ENCODE assay signal across 9 cellular contexts in the genomic region with DNA sequence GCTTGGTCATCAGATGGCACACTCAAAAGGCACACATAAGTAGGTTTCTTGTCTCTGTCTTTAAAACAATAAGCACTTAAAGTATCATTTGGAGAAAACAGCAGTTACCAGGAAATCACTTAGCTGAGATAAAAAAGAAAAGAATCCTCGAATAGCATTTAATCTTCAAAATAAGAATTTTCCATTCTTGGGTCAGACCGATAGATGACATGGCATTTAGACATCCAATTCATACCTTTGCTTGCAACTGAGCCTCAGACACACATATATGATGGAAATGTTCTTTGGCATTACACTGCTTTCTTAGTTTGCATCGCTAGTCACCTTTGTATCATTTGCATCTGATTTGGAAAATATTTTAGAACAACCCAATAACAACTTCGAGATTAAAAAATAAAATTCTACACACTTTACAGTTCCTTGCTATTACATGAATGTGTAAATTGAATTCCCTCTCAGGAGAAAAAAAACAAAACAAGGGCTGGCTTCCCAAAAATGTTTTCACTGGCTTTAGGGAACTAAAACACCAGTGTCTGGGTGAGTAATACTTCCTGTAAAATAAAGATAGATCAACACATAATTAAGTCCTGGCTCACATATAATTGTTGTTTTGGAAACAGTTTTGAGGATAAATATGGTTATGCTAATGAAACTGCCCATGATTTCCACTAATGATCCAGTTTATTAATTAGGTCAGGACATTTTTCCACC. TPM values are rescaled to one million over a fixed set of nuclear protein-coding genes. Genes with fewer than 3 reads are reported as not detected.
DNase-seq lines count a peak whose midpoint lies in the region; ATAC-seq, FAIRE-seq and TF ChIP-seq lines count a peak whose summit lies in the region.
"Had no signal": no experiment of that assay in that cellular context is flagged by ENCODE, and none has a peak within 500 bp of the region (broad histone marks: within the 10 kb centered on the region; RNA-seq: fewer than 3 reads in every experiment).

No MANE protein-coding gene starts in this region.

- FAIRE-seq in HepG2 (lab: Jason Lieb, UNC) (no peak), GM19239 (lab: Jason Lieb, UNC) (no peak)

- H3K36me3 ChIP-seq in HepG2 (replicated peaks in 1 of 2; ENCODE audit: control insufficient read depth in 1 of 2, insufficient read depth in 2 of 2, low read length in 2 of 2) (no peaks in the 10 kb centered on the region), suprapubic skin (no peaks in the 10 kb centered on the region)

- TF ChIP-seq CTCF in astrocyte of the spinal cord (IDR thresholded peaks at IDR 0.05; ENCODE audit: low read depth, low read length) (no peak), HepG2 (CRISPR knock-in tag; IDR thresholded peaks at IDR 0.05) (no peak), suprapubic skin (IDR thresholded peaks at IDR 0.05) (no peak)

- no peak overlapping the region for H3K9ac ChIP-seq in HepG2 (ENCODE audit: insufficient read depth, low read depth, low read length)

- H4K20me1 ChIP-seq in HepG2 (ENCODE audit: insufficient read depth, low read length): no peaks in the 10 kb centered on the region; the same call in 1 of the 2 replicates

- no peaks in the 10 kb centered on the region for H3K79me2 ChIP-seq in HepG2 (ENCODE audit: insufficient read depth, low read length)

- H3K27ac Mint-ChIP-seq in activated CD8-positive, alpha-beta memory T cell treated with anti-CD3 and anti-CD28 coated beads, Interleukin-2, amount 10 ng/mL, durations not matched to agents 7 days and 5 days: no peak overlapping the region
- H3K27ac Mint-ChIP-seq: CD4-positive, CD25-positive, alpha-beta regulatory T cell had no signal

- H3K27me3 ChIP-seq in HepG2 (ENCODE audit: control insufficient read depth in 1 of 2, insufficient read depth in 2 of 2, low read length in 2 of 2) (peaks cover 0 to 12% of the 10 kb centered on the region in 2 experiments; a peak in 2 of 5 replicates), suprapubic skin (no peaks in the 10 kb centered on the region)

- TF ChIP-seq POLR2A in HepG2 (IDR thresholded peaks at IDR 0.05; ENCODE audit: insufficient read depth in 1 of 2, low read depth in 2 of 2, low read length in 2 of 2) (no peak), suprapubic skin (IDR thresholded peaks at IDR 0.05) (no peak)

- in situ Hi-C loops in astrocyte of the spinal cord (cut with HindIII; ENCODE audit: low sequenced_read_pairs) (no loop called here), HepG2 (cut with HindIII; ENCODE audit: extremely low pct_ligation_motif_present, low pct_unique_long_range_greater_than_20kb) (no loop called here)

- POLR2A ChIA-PET in HepG2 (lab: Yijun Ruan, JAX): no interaction called here

- H2AFZ ChIP-seq in HepG2 (ENCODE audit: low read length): no peak overlapping the region

- no peaks in the 10 kb centered on the region for H3K9me3 ChIP-seq in HepG2 (ENCODE audit: low read length)
- no peaks in the 10 kb centered on the region for H3K9me3 ChIP-seq in suprapubic skin

- H3K4me3 Mint-ChIP-seq in activated CD8-positive, alpha-beta memory T cell treated with anti-CD3 and anti-CD28 coated beads, Interleukin-2, amount 10 ng/mL, durations not matched to agents 7 days and 5 days: peak overlapping the region; percentile 45

- H3K27me3 Mint-ChIP-seq in activated CD8-positive, alpha-beta memory T cell treated with anti-CD3 and anti-CD28 coated beads, Interleukin-2, amount 10 ng/mL, durations not matched to agents 7 days and 5 days: peaks cover 58% of the 10 kb centered on the region

- H3K27ac ChIP-seq in HepG2 (ENCODE audit: extremely low read length, insufficient read depth, low read length) (no peak overlapping the region), suprapubic skin (peak overlapping the region; percentile 95)

- H3K4me3 ChIP-seq in astrocyte of the spinal cord (ENCODE audit: low read depth, low read length): peak overlapping the region; percentile 61
- H3K4me3 ChIP-seq in HepG2 (replicated peaks in 1 of 3; ENCODE audit: insufficient read depth in 1 of 3, low read depth in 2 of 3, low read length in 3 of 3): 0 out of 6 replicates have a peak overlapping the region, but pooled peaks of 1 of the 3 experiments have one; percentile 42
- H3K4me3 ChIP-seq in suprapubic skin: peak overlapping the region; percentile 86

- WGBS in HepG2 (ENCODE audit: low lambda C conversion rate): 57% methylated on average over 4 of the region's 4 CpGs
- 39% methylated on average over 4 of the region's 4 CpGs for WGBS in suprapubic skin

- no peak for TF ChIP-seq RAD21 in HepG2 (CRISPR knock-in tag; IDR thresholded peaks at IDR 0.05)

- TF ChIP-seq EP300 in HepG2 (IDR thresholded peaks at IDR 0.05; ENCODE audit: low read depth in 2 of 2, low read length in 2 of 2): no peak
- TF ChIP-seq EP300 in HepG2 (CRISPR knock-in tag; IDR thresholded peaks at IDR 0.05; ENCODE audit: borderline replicate concordance): no peak
- no peak for TF ChIP-seq EP300 in suprapubic skin (IDR thresholded peaks at IDR 0.05)

- H3K9me3 Mint-ChIP-seq in activated CD8-positive, alpha-beta memory T cell treated with anti-CD3 and anti-CD28 coated beads, Interleukin-2, amount 10 ng/mL, durations not matched to agents 7 days and 5 days (ENCODE audit: low read depth): no peaks in the 10 kb centered on the region

- peak overlapping the region; percentile 60 for H3K4me2 ChIP-seq in HepG2 (ENCODE audit: low read depth, low read length)

- no peak for DNase-seq in activated CD8-positive, alpha-beta memory T cell treated with anti-CD3 and anti-CD28 coated beads, Interleukin-2, amount 10 ng/mL, durations not matched to agents 7 days and 5 days
- DNase-seq in activated CD8-positive, alpha-beta memory T cell treated with anti-CD3 and anti-CD28 coated beads for 24 hours: no peak
- DNase-seq in astrocyte of the spinal cord (ENCODE audit: low read depth, low spot score): peak; percentile 24
- no peak for DNase-seq in HepG2 (ENCODE audit: low spot score)
- DNase-seq in suprapubic skin (ENCODE audit: low spot score in 2 of 2): no peak
- no peak for DNase-seq in GM19239 (ENCODE audit: insufficient read length, low spot score)
- DNase-seq in AML-193 (lab: John Stamatoyannopoulos, UW): no peak
- DNase-seq: CD4-positive, CD25-positive, alpha-beta regulatory T cell had no signal

- peaks cover 16% of the 10 kb centered on the region for H3K4me1 ChIP-seq in HepG2 (ENCODE audit: insufficient read depth, low read length)
- H3K4me1 ChIP-seq in suprapubic skin: peaks cover 33% of the 10 kb centered on the region

- CTCF ChIA-PET in activated CD8-positive, alpha-beta memory T cell treated with anti-CD3 and anti-CD28 coated beads, Interleukin-2, amount 10 ng/mL, durations not matched to agents 7 days and 5 days (lab: Charles Lee): no interaction called here
- CTCF ChIA-PET in HepG2 (lab: Yijun Ruan, JAX; ENCODE audit: low intra/inter-chr PET ratio, low total read pairs): no interaction called here

- peaks cover 2% of the 10 kb centered on the region for H3K36me3 Mint-ChIP-seq in activated CD8-positive, alpha-beta memory T cell treated with anti-CD3 and anti-CD28 coated beads, Interleukin-2, amount 10 ng/mL, durations not matched to agents 7 days and 5 days
- H3K36me3 Mint-ChIP-seq: CD4-positive, CD25-positive, alpha-beta regulatory T cell had no signal

- intact Hi-C loops in HepG2 (cut with micrococcal nuclease; ENCODE audit: unreplicated experiment): loop anchor here (5.0 to 10.0 kb wide), 3 partner anchors 124 to 191 kb away; a partner anchor contains a TSS

- ATAC-seq in activated CD8-positive, alpha-beta memory T cell treated with anti-CD3 and anti-CD28 coated beads, Interleukin-2, amount 10 ng/mL, durations not matched to agents 7 days and 5 days: no peak
- ATAC-seq in HepG2 (no peak), GM18519 (IDR thresholded peaks at IDR 0.05; ENCODE audit: low FRiP score, unreplicated experiment) (no peak)

- H3K4me1 Mint-ChIP-seq in activated CD8-positive, alpha-beta memory T cell treated with anti-CD3 and anti-CD28 coated beads, Interleukin-2, amount 10 ng/mL, durations not matched to agents 7 days and 5 days: peaks cover 10% of the 10 kb centered on the region

- BruUV-seq in HepG2 (replicated peaks; lab: Mats Ljungman, UMichigan): no TSS peak

TF ChIP-seq in HepG2, 621 proteins besides CTCF, POLR2A, EP300 and RAD21 (continues in another document):
- TF ChIP-seq CBX2 (IDR thresholded peaks at IDR 0.05; ENCODE audit: low read depth, low read length) (0 out of 2 replicates have a peak, but pooled peaks have one; percentile 35), CBX2 (CRISPR knock-in tag; IDR thresholded peaks at IDR 0.05; ENCODE audit: low read depth) (no peak)

RNA-seq across cellular contexts. Expression of a gene that starts 1.3 kb away (rescaled TPM):
- total RNA-seq in activated CD8-positive, alpha-beta memory T cell treated with anti-CD3 and anti-CD28 coated beads, Interleukin-2, amount 10 ng/mL, durations not matched to agents 7 days and 5 days: under 1 TPM in 1 of 2 experiments, not detected in 1; 0.70 TPM
- total RNA-seq in HepG2 (2016; rRNA removed; fragmentation: Illumina TruSeq; extraction: Trizol) (1.2 and 2.2 TPM in 2 replicates), suprapubic skin (10 to 100 TPM; 32.3 to 55.1 (median 43.3) TPM)
- 1.1 TPM in 2 replicates for total RNA-seq in HepG2 (2016; cell fraction: cytosol; rRNA removed; fragmentation: Illumina TruSeq; extraction: Trizol; ENCODE audit: low read depth)
- 2.3 and 3.0 TPM in 2 replicates for total RNA-seq in HepG2 (2016; cell fraction: insoluble cytoplasmic fraction; rRNA removed; fragmentation: Illumina TruSeq; extraction: Trizol)
- total RNA-seq in HepG2 (2016; cell fraction: membrane; rRNA removed; fragmentation: Illumina TruSeq; extraction: Trizol): 1.4 TPM in 2 replicates
- 2.8 and 3.1 TPM in 2 replicates for total RNA-seq in HepG2 (2016; cell fraction: nucleus; rRNA removed; fragmentation: Illumina TruSeq; extraction: Trizol)
- 1.9 and 2.4 TPM in 2 replicates for polyA plus RNA-seq in HepG2 (2011; rRNA removed)
- polyA plus RNA-seq in HepG2 (2011; cell fraction: cytosol; rRNA removed): 0.67 and 0.81 TPM in 2 replicates
- 9.2 and 10.0 TPM in 2 replicates for polyA plus RNA-seq in HepG2 (2011; cell fraction: nucleus; rRNA removed)
- polyA plus RNA-seq in HepG2 (2012): 1.4 and 1.6 TPM in 2 replicates
- polyA plus RNA-seq in HepG2 (2016; cell fraction: cytosol; fragmentation: Illumina TruSeq; extraction: Trizol; ENCODE audit: low read depth): 0.18 and 0.36 TPM in 2 replicates
- 0.72 and 0.83 TPM in 2 replicates for polyA plus RNA-seq in HepG2 (2016; cell fraction: insoluble cytoplasmic fraction; fragmentation: Illumina TruSeq; extraction: Trizol; ENCODE audit: low read depth)
- 0.69 and 0.73 TPM in 2 replicates for polyA plus RNA-seq in HepG2 (2016; cell fraction: membrane; fragmentation: Illumina TruSeq; extraction: Trizol; ENCODE audit: low read depth)
- 3.2 and 4.7 TPM in 2 replicates for polyA plus RNA-seq in HepG2 (2016; cell fraction: nucleus; fragmentation: Illumina TruSeq; extraction: Trizol; ENCODE audit: insufficient read depth, low read depth)
- polyA minus RNA-seq in HepG2 (2011; rRNA and poly(A)+ RNA removed; ENCODE audit: low replicate concordance): 2.2 and 14.0 TPM in 2 replicates
- polyA minus RNA-seq in HepG2 (2011; cell fraction: cytosol; rRNA and poly(A)+ RNA removed): 1.5 and 7.3 TPM in 2 replicates
- 9.5 and 10.7 TPM in 2 replicates for polyA minus RNA-seq in HepG2 (2011; cell fraction: nucleus; rRNA and poly(A)+ RNA removed)
- polyA plus RNA-seq: CD4-positive, CD25-positive, alpha-beta regulatory T cell had no signal

Comparison
In these comparisons a context has a peak if more than half of its experiments do, and no peak if none do; other contexts are left out.
1. RNA of a gene that starts 1.3 kb away (total RNA-seq): 32.3 to 55.1 TPM in suprapubic skin; 1.1 to 3.1 TPM in HepG2 and 0.70 TPM in activated CD8-positive, alpha-beta memory T cell treated with anti-CD3 and anti-CD28 coated beads, Interleukin-2, amount 10 ng/mL, durations not matched to agents 7 days and 5 days; every median in the first group is over 4 times any median in the second.